19 cellular contexts compared by ENCODE assay signal in the genomic region with DNA sequence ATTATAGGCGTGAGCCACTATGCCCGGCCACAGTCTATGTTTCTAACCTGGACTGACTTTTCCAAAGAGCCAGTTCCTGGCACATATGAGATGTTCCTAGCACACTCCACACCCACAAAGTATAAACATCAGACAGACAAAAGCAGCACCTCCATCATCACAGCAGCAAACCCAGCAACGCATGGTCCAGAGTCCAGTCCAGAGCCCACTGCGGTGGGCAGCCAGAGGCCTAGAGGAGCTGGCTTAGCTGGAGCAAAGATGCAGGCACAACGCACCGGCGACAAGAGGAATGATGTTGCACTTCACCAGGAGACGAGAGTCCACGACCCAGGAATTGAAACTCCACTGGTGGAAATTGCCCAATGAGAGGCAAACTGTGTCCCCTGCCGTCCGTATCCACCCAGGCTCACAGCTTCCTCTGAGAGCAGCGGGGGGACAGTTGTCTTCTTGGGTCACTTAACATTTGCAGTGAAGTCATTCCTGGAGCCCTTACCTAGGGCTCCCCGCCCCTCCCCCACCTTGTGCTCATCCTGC. TPM values are rescaled to one million over a fixed set of nuclear protein-coding genes. Genes with fewer than 3 reads are reported as not detected.
DNase-seq lines count a peak whose midpoint lies in the region; ATAC-seq and TF ChIP-seq lines count a peak whose summit lies in the region.
"Had no signal": no experiment of that assay in that cellular context is flagged by ENCODE, and none has a peak within 500 bp of the region (broad histone marks: within the 10 kb centered on the region; RNA-seq: fewer than 3 reads in every experiment).

No MANE protein-coding gene starts in this region.

- H2BK12ac ChIP-seq in mesenchymal stem cell (ENCODE audit: low read length in 2 of 2): peak overlapping the region in 1 of 2 experiments; percentile 79

- H3K4me2 ChIP-seq in mesenchymal stem cell (ENCODE audit: low read length, poor library complexity, severe bottlenecking): peak overlapping the region; percentile 55

- H2AFZ ChIP-seq in mesenchymal stem cell (ENCODE audit: low read depth, low read length): peak overlapping the region; percentile 19
- H2AFZ ChIP-seq: parathyroid adenoma had no signal

- H3K9ac ChIP-seq in mesenchymal stem cell (ENCODE audit: low read length): no peak overlapping the region
- H3K9ac ChIP-seq: parathyroid adenoma had no signal

- H3K27ac Mint-ChIP-seq in type B pancreatic cell: peak overlapping the region; percentile 45
- H3K27ac Mint-ChIP-seq: activated CD4-positive, alpha-beta T cell treated with anti-CD3 and anti-CD28 coated beads, Interleukin-2, amount 10 ng/mL, durations not matched to agents 24 days and 14 days; activated naive CD8-positive, alpha-beta T cell; CD4-positive, alpha-beta memory T cell; memory B cell had no signal

- peak overlapping the region; percentile 13 for H2BK15ac ChIP-seq in mesenchymal stem cell (ENCODE audit: low read depth, poor library complexity, severe bottlenecking)

- peak overlapping the region; percentile 84 for H4K91ac ChIP-seq in mesenchymal stem cell (ENCODE audit: low read length)

- H3K9me3 ChIP-seq in ectodermal cell (ENCODE audit: control insufficient read depth, low read length) (no peaks in the 10 kb centered on the region), mesenchymal stem cell (ENCODE audit: control insufficient read depth, low read length) (no peaks in the 10 kb centered on the region)

- TF ChIP-seq CTCF in type B pancreatic cell (conservative IDR thresholded peaks at IDR 0.05): no peak

- H3K4me1 ChIP-seq in ectodermal cell (ENCODE audit: control insufficient read depth, insufficient read depth, low read length) (peaks cover 15% of the 10 kb centered on the region), mesenchymal stem cell (ENCODE audit: control insufficient read depth, insufficient read depth, low read depth, low read length) (peaks cover 15% of the 10 kb centered on the region)
- H3K4me1 ChIP-seq: parathyroid adenoma had no signal

- H3K36me3 ChIP-seq in ectodermal cell (ENCODE audit: control insufficient read depth, insufficient read depth, low read length) (no peaks in the 10 kb centered on the region), mesenchymal stem cell (ENCODE audit: control insufficient read depth in 1 of 2, insufficient read depth in 2 of 2, low read depth in 1 of 2, low read length in 2 of 2) (no peaks in the 10 kb centered on the region)

- H3K4ac ChIP-seq in mesenchymal stem cell (ENCODE audit: low read depth in 1 of 2, low read length in 2 of 2): peak overlapping the region; percentile 1 to 54

- no peaks in the 10 kb centered on the region for H3K9me3 Mint-ChIP-seq in type B pancreatic cell
- H3K9me3 Mint-ChIP-seq: activated CD4-positive, alpha-beta T cell treated with anti-CD3 and anti-CD28 coated beads, Interleukin-2, amount 10 ng/mL, durations not matched to agents 24 days and 14 days; memory B cell had no signal

- no peaks in the 10 kb centered on the region for H3K36me3 Mint-ChIP-seq in type B pancreatic cell
- H3K36me3 Mint-ChIP-seq: activated naive CD8-positive, alpha-beta T cell; CD4-positive, alpha-beta memory T cell; memory B cell had no signal

- peak overlapping the region in 1 of 2 experiments; percentile 34 for H3K23ac ChIP-seq in mesenchymal stem cell (ENCODE audit: low read length in 2 of 2)

- H3K27me3 ChIP-seq in ectodermal cell (ENCODE audit: control insufficient read depth, insufficient read depth, low read length, poor library complexity, severe bottlenecking) (no peaks in the 10 kb centered on the region), mesenchymal stem cell (ENCODE audit: control insufficient read depth in 1 of 2, insufficient read depth in 1 of 2, low read length in 2 of 2) (peaks cover 5 to 44% of the 10 kb centered on the region in 2 experiments)

- no peaks in the 10 kb centered on the region for H3K27me3 Mint-ChIP-seq in type B pancreatic cell
- H3K27me3 Mint-ChIP-seq: activated naive CD8-positive, alpha-beta T cell had no signal

- no peak overlapping the region for H2AK5ac ChIP-seq in mesenchymal stem cell (ENCODE audit: low read length, severe bottlenecking)

- H3K4me3 ChIP-seq in ectodermal cell (ENCODE audit: insufficient read depth, low read depth, low read length) (no peak overlapping the region), mesenchymal stem cell (ENCODE audit: insufficient read depth in 1 of 2, low read depth in 1 of 2, low read length in 2 of 2) (no peak overlapping the region)
- H3K4me3 ChIP-seq: GM12878 had no signal

- H3K27ac ChIP-seq in ectodermal cell (ENCODE audit: insufficient read depth, low read depth, low read length, poor library complexity, severe bottlenecking) (peak overlapping the region; percentile 64), mesenchymal stem cell (ENCODE audit: low read length, poor library complexity, severe bottlenecking) (peak overlapping the region; percentile 64)
- H3K27ac ChIP-seq: parathyroid adenoma had no signal

- no peak for ATAC-seq in GM21381 (IDR thresholded peaks at IDR 0.05; ENCODE audit: unreplicated experiment)
- ATAC-seq: GM12878 had no signal

- no peak overlapping the region for H2BK120ac ChIP-seq in mesenchymal stem cell (ENCODE audit: low read depth, low read length)

- no peaks in the 10 kb centered on the region for H3K79me1 ChIP-seq in mesenchymal stem cell (replicated peaks; ENCODE audit: low read length, poor library complexity, severe bottlenecking)

- peak overlapping the region in 1 of 2 experiments; percentile 61 for H3K14ac ChIP-seq in mesenchymal stem cell (ENCODE audit: low read length in 2 of 2)

- peak overlapping the region; percentile 84 for H4K8ac ChIP-seq in mesenchymal stem cell (ENCODE audit: low read length)

- WGBS in ectodermal cell, 2 experiments: 63% methylated on average over 13 of the region's 13 CpGs
- WGBS in mesenchymal stem cell: 62% methylated on average over 13 of the region's 13 CpGs

- peak overlapping the region; percentile 2 to 92 for H3K18ac ChIP-seq in mesenchymal stem cell (ENCODE audit: low read depth in 1 of 2, low read length in 2 of 2)

- peaks cover 21% of the 10 kb centered on the region for H3K4me1 Mint-ChIP-seq in type B pancreatic cell (ENCODE audit: unreplicated experiment)
- H3K4me1 Mint-ChIP-seq: memory B cell had no signal

- H2BK5ac ChIP-seq in mesenchymal stem cell (ENCODE audit: low read depth, low read length, poor library complexity, severe bottlenecking): no peak overlapping the region

- DNase-seq in SIG-M5 treated with dmso at 0.1 percent for 504 hours (lab: John Stamatoyannopoulos, UW; ENCODE audit: unreplicated experiment): peak; percentile 51
- no peak for DNase-seq in SIG-M5 (lab: John Stamatoyannopoulos, UW)
- no peak for DNase-seq in mesenchymal stem cell
- DNase-seq in type B pancreatic cell (ENCODE audit: extremely low spot score, unreplicated experiment): no peak
- no peak for DNase-seq in NCI-H128 (lab: John Stamatoyannopoulos, UW; ENCODE audit: unreplicated experiment)
- no peak for DNase-seq in NCI-H82 treated with DMSO at 0.1 percent for 48 hours (lab: John Stamatoyannopoulos, UW; ENCODE audit: unreplicated experiment)
- DNase-seq: activated CD4-positive, alpha-beta T cell treated with anti-CD3 and anti-CD28 coated beads, Interleukin-2, amount 10 ng/mL, durations not matched to agents 24 days and 14 days; caudate nucleus; CD4-positive, alpha-beta memory T cell; NCI-H2081 treated with DMSO at 0.1 percent for 48 hours; NCI-H69; stimulated activated CD4-positive, alpha-beta T cell treated with anti-CD3 and anti-CD28 coated beads, Interleukin-12 subunit alpha, Interleukin-12 subunit beta, amount 100 ng/mL, for 4 hours; T-helper 9 cell had no signal

- H3K4me3 Mint-ChIP-seq in type B pancreatic cell: peak overlapping the region; percentile 17
- H3K4me3 Mint-ChIP-seq: activated CD4-positive, alpha-beta T cell treated with anti-CD3 and anti-CD28 coated beads, Interleukin-2, amount 10 ng/mL, durations not matched to agents 24 days and 14 days; activated naive CD8-positive, alpha-beta T cell; CD4-positive, alpha-beta memory T cell; memory B cell had no signal

RNA-seq across cellular contexts. Expression of a gene that starts 36.6 kb away (rescaled TPM):
- 15.6 TPM for polyA plus RNA-seq in ectodermal cell (2013, experiment 1 of 4)
- 13.3 TPM for polyA plus RNA-seq in ectodermal cell (2013, experiment 2 of 4)
- 13.6 TPM for polyA plus RNA-seq in ectodermal cell (2013, experiment 3 of 4)
- 13.5 TPM for polyA plus RNA-seq in ectodermal cell (2013, experiment 4 of 4)
- polyA plus RNA-seq in mesenchymal stem cell (2013, experiment 1 of 2): 23.7 TPM
- polyA plus RNA-seq in mesenchymal stem cell (2013, experiment 2 of 2): 21.3 TPM
- 26.4 and 49.8 TPM in 2 replicates for total RNA-seq in type B pancreatic cell (ENCODE audit: low replicate concordance)

RNA-seq across cellular contexts. Expression of a gene that starts 55.6 kb away (rescaled TPM):
- 8.7 TPM for polyA plus RNA-seq in ectodermal cell (2013, experiment 1 of 4)
- 12.0 TPM for polyA plus RNA-seq in ectodermal cell (2013, experiment 2 of 4)
- polyA plus RNA-seq in ectodermal cell (2013, experiment 3 of 4): 8.4 TPM
- polyA plus RNA-seq in ectodermal cell (2013, experiment 4 of 4): 10.3 TPM
- 2.0 TPM for polyA plus RNA-seq in mesenchymal stem cell (2013, experiment 1 of 2)
- 1.8 TPM for polyA plus RNA-seq in mesenchymal stem cell (2013, experiment 2 of 2)
- 2.8 and 3.1 TPM in 2 replicates for total RNA-seq in type B pancreatic cell (ENCODE audit: low replicate concordance)
